9 cellular contexts compared by ENCODE assay signal in the genomic region with DNA sequence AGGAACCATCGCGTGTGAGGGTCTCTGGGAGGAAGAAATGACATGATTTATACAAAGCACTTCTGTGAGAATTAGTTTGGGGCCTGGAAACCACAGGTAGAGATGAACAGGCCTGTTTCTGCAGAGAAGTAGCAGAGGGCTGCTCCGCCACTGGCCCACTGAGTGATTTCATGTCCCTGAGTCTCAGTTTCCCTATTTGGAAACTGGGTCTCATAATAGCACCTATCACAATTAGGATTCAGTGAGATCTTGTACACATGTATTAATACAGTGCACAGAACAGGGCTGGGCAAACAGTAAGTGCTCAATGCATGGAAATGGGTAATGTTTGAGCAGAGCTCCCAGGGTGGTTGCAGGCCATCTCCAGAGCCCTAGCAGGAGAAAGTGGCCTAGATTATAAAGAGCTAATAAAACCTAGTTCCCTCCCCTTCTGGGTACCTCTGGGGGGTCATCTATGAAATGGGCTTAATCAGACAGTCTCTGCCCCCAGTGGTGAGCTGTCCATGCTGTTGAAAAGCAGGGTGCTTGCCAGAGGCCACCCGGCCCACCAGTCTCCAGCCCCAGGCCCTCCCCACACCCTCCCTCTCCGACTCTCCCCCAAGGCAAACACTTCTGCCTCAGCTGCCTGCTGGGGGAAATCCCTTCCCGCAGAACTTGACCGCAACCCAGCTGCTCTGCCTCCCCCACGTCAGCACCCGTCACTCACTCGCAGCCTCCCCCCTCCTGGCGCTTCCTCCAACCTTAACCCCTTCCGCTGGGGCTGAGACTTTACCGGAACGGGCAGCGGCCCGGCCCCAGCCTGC. TPM values are rescaled to one million over a fixed set of nuclear protein-coding genes. Genes with fewer than 3 reads are reported as not detected.
DNase-seq lines count a peak whose midpoint lies in the region; ATAC-seq and TF ChIP-seq lines count a peak whose summit lies in the region.
"Had no signal": no experiment of that assay in that cellular context is flagged by ENCODE, and none has a peak within 500 bp of the region (broad histone marks: within the 10 kb centered on the region; RNA-seq: fewer than 3 reads in every experiment).

No MANE protein-coding gene starts in this region.

- 15 to 19% (median 16%) methylated on average over 15 to 16 of the region's 16 CpGs for WGBS in ovary, 3 donors

- H3K9me3 ChIP-seq in ovary (no peaks in the 10 kb centered on the region), tibial artery (no peaks in the 10 kb centered on the region)

- H3K27me3 ChIP-seq in ovary (no peaks in the 10 kb centered on the region), tibial artery (no peaks in the 10 kb centered on the region)

- no peaks in the 10 kb centered on the region for H3K36me3 ChIP-seq in ovary
- peaks cover 0 to 26% (median 3%) of the 10 kb centered on the region in 3 donors for H3K36me3 ChIP-seq in tibial artery

- DNase-seq in COLO829 (ENCODE audit: low spot score) (peak; percentile 86), HPDE6-E6E7 (ENCODE audit: extremely low spot score) (peak; percentile 92), SHP77 treated with DMSO at 0.1 percent for 48 hours (lab: John Stamatoyannopoulos, UW) (peak; percentile 93), activated gamma-delta T cell treated with Interleukin-2 at 50 U/mL for 16 hours (peak; percentile 94), glomerular visceral epithelial cell (ENCODE audit: extremely low spot score) (peak; percentile 98), ovary (peak; percentile 80 to 88 (median 87)), tibial artery (peak; percentile 88 to 93)

- TF ChIP-seq EP300 in ovary (IDR thresholded peaks at IDR 0.05), result peak; percentile 63

- TF ChIP-seq POLR2A in ovary (IDR thresholded peaks at IDR 0.05), result peak; percentile 21

- peak; percentile 42 for ATAC-seq in GM19468 (IDR thresholded peaks at IDR 0.05; ENCODE audit: extremely low read depth, unreplicated experiment)

- H3K27ac ChIP-seq in ovary, result peak overlapping the region in 1 of 2 donors; percentile 74
- H3K27ac ChIP-seq in tibial artery, result peak overlapping the region; percentile 76 to 83

- intact Hi-C loops in ovary (cut with DNase I) (no loop called here), tibial artery (cut with DNase I; ENCODE audit: low total_unique reads) (no loop called here)

- H3K4me3 ChIP-seq in ovary (peak overlapping the region; percentile 32), tibial artery (peak overlapping the region; percentile 39 to 49)

- H3K4me1 ChIP-seq in ovary (ENCODE audit: insufficient read depth) (peaks cover 24% of the 10 kb centered on the region), tibial artery (peaks cover 7 to 86% (median 83%) of the 10 kb centered on the region in 4 donors)

- TF ChIP-seq CTCF in ovary (IDR thresholded peaks at IDR 0.05) (no peak), tibial artery (IDR thresholded peaks at IDR 0.05) (no peak)

RNA-seq across cellular contexts. Expression of a gene that starts 4.5 kb away (rescaled TPM):
- total RNA-seq in ovary, result 100 to 1,000 TPM in 2 of 7 donors, 10 to 100 TPM in 5; 17.8 to 141 (median 50.7) TPM
- polyA plus RNA-seq in ovary, result 10 to 100 TPM in 1 of 2 donors, 1 to 10 TPM in 1; 3.2 to 43.4 TPM

RNA-seq across cellular contexts. Expression of a gene that starts 24.7 kb away (rescaled TPM):
- total RNA-seq in ovary, result 10 to 100 TPM in 1 of 7 donors, 1 to 10 TPM in 3, under 1 TPM in 1, not detected in 2; 0.46 to 10.3 (median 2.2) TPM
- polyA plus RNA-seq in ovary, result under 1 TPM in 1 of 2 donors, not detected in 1; 0.08 TPM
- total RNA-seq: temporal lobe had no signal

RNA-seq across cellular contexts. Expression of a gene that starts 54.1 kb away (rescaled TPM):
- not detected for total RNA-seq in ovary
- not detected for polyA plus RNA-seq in ovary
- total RNA-seq: temporal lobe had no signal

RNA-seq across cellular contexts. Expression of a gene that starts 55.9 kb away (rescaled TPM):
- 100 to 1,000 TPM in 2 of 7 donors, 10 to 100 TPM in 5; 18.4 to 419 (median 87.0) TPM for total RNA-seq in ovary
- polyA plus RNA-seq in ovary, result 10 to 100 TPM in 1 of 2 donors, 1 to 10 TPM in 1; 9.7 to 62.0 TPM
